18 cellular contexts compared by ENCODE assay signal in the genomic region with DNA sequence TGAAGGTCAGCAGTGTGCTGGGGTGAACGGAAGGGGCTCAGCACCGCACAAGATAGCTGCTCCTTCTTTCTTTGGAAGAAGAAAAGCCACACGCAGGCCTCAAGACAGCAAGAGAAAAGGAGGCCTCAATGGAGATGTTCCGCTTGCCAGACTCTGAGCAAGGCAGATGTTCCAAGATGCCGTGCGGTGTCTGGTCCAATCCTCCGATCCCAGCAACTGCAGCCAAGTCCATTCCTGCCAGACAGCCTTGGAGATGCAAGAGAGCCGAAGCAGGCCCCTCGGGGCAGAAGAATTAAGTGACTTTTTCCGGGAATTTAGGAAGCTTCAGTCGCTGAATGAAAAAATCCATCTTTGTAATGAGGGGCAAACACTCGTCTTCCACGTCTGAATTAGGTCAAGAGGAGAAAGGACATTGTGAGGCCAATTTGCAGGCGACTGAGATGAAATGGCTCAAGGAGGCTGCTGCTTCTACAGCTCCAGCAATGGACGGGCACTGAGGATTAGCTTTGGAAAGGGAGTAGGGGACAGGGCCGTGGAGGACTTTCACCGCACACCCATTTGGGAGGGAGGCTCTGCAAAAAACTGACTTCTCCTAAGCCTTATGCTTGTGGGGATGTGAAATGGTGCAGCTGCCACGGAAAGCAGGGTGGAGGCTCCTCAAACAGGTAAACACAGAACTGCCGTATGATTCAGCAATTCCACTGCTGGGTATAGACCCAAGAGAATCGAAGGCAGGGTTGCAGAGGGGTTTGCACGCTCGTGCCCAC. TPM values are rescaled to one million over a fixed set of nuclear protein-coding genes. Genes with fewer than 3 reads are reported as not detected.
DNase-seq lines count a peak whose midpoint lies in the region; ATAC-seq and TF ChIP-seq lines count a peak whose summit lies in the region.
"Had no signal": no experiment of that assay in that cellular context is flagged by ENCODE, and none has a peak within 500 bp of the region (broad histone marks: within the 10 kb centered on the region; RNA-seq: fewer than 3 reads in every experiment).

No MANE protein-coding gene starts in this region.

- H3K4me1 ChIP-seq in mucosa of descending colon (ENCODE audit: low read depth) (peaks cover 2% of the 10 kb centered on the region), skeletal muscle tissue (ENCODE audit: control insufficient read depth in 3 of 3, insufficient read depth in 3 of 3, low read length in 3 of 3) (peaks cover 4 to 15% (median 14%) of the 10 kb centered on the region in 3 donors), SJCRH30 (no peaks in the 10 kb centered on the region)
- H3K4me1 ChIP-seq: left lung had no signal

- H3K9me3 ChIP-seq in mucosa of descending colon, result no peaks in the 10 kb centered on the region
- H3K9me3 ChIP-seq in skeletal muscle tissue (ENCODE audit: control insufficient read depth in 3 of 3, low read length in 3 of 3), result no peaks in the 10 kb centered on the region
- H3K9me3 ChIP-seq in SJCRH30 (replicated peaks), result no peaks in the 10 kb centered on the region
- H3K9me3 ChIP-seq: adrenal gland, left lung, MG63 had no signal

- no peaks in the 10 kb centered on the region for H3K4me1 Mint-ChIP-seq in endothelial cell (ENCODE audit: unreplicated experiment)
- no peaks in the 10 kb centered on the region for H3K4me1 Mint-ChIP-seq in activated naive CD8-positive, alpha-beta T cell treated with anti-CD3 and anti-CD28 coated beads for 36 hours
- H3K4me1 Mint-ChIP-seq: naive B cell had no signal

- H3K36me3 ChIP-seq in mucosa of descending colon (ENCODE audit: low read depth) (no peaks in the 10 kb centered on the region), skeletal muscle tissue (ENCODE audit: control insufficient read depth in 3 of 3, insufficient read depth in 3 of 3, low read length in 3 of 3) (peaks cover 0 to 1% (median 0%) of the 10 kb centered on the region in 3 donors), SJCRH30 (no peaks in the 10 kb centered on the region)
- H3K36me3 ChIP-seq: adrenal gland, left lung, MG63 had no signal

- DNase-seq in G401 (ENCODE audit: low spot score) (peak; percentile 47), endothelial cell (ENCODE audit: low spot score) (no peak), mucosa of descending colon (peak in 2 of 3 donors; percentile 19 to 43), SJCRH30 (no peak)
- DNase-seq in activated naive CD8-positive, alpha-beta T cell treated with anti-CD3 and anti-CD28 coated beads for 36 hours, result no peak
- DNase-seq: foreskin melanocyte, GF-D8, MG63, naive B cell, NCI-H1694 treated with DMSO at 0.1 percent for 48 hours, SIG-M5 had no signal

- H3K4me3 Mint-ChIP-seq in endothelial cell (ENCODE audit: unreplicated experiment), result no peak overlapping the region
- no peak overlapping the region for H3K4me3 Mint-ChIP-seq in activated naive CD8-positive, alpha-beta T cell treated with anti-CD3 and anti-CD28 coated beads for 36 hours
- H3K4me3 Mint-ChIP-seq: central memory CD8-positive, alpha-beta T cell; naive B cell had no signal

- H3K9ac ChIP-seq in skeletal muscle tissue (ENCODE audit: low read depth in 1 of 3, low read length in 3 of 3), result no peak overlapping the region

- no peak overlapping the region for H3K4me3 ChIP-seq in mucosa of descending colon
- H3K4me3 ChIP-seq in skeletal muscle tissue (ENCODE audit: low read length in 3 of 3), result no peak overlapping the region
- no peak overlapping the region for H3K4me3 ChIP-seq in SJCRH30
- H3K4me3 ChIP-seq: adrenal gland, left lung, MG63 had no signal

- peak overlapping the region; percentile 4 for H3K27ac Mint-ChIP-seq in endothelial cell (ENCODE audit: unreplicated experiment)
- H3K27ac Mint-ChIP-seq in activated naive CD8-positive, alpha-beta T cell treated with anti-CD3 and anti-CD28 coated beads for 36 hours, result no peak overlapping the region

- H3K27me3 ChIP-seq in skeletal muscle tissue (ENCODE audit: control insufficient read depth in 3 of 3, insufficient read depth in 3 of 3, low read length in 3 of 3) (no peaks in the 10 kb centered on the region), SJCRH30 (no peaks in the 10 kb centered on the region)
- H3K27me3 ChIP-seq: adrenal gland, MG63 had no signal

- intact Hi-C loops in mucosa of descending colon (cut with DNase I, micrococcal nuclease), result no loop called here

- H3K27ac ChIP-seq in skeletal muscle tissue (ENCODE audit: low read depth, low read length) (peak overlapping the region; percentile 40), SJCRH30 (no peak overlapping the region)
- H3K27ac ChIP-seq: left lung had no signal

- no peaks in the 10 kb centered on the region for H3K9me3 Mint-ChIP-seq in endothelial cell (ENCODE audit: unreplicated experiment)
- no peaks in the 10 kb centered on the region for H3K9me3 Mint-ChIP-seq in activated naive CD8-positive, alpha-beta T cell treated with anti-CD3 and anti-CD28 coated beads for 36 hours
- H3K9me3 Mint-ChIP-seq: central memory CD8-positive, alpha-beta T cell; naive B cell had no signal

- peaks cover 18% of the 10 kb centered on the region for H3K27me3 Mint-ChIP-seq in endothelial cell (ENCODE audit: unreplicated experiment)
- no peaks in the 10 kb centered on the region for H3K27me3 Mint-ChIP-seq in activated naive CD8-positive, alpha-beta T cell treated with anti-CD3 and anti-CD28 coated beads for 36 hours
- H3K27me3 Mint-ChIP-seq: central memory CD8-positive, alpha-beta T cell had no signal

- H3K36me3 Mint-ChIP-seq in endothelial cell (ENCODE audit: low read depth, unreplicated experiment), result no peaks in the 10 kb centered on the region
- H3K36me3 Mint-ChIP-seq in activated naive CD8-positive, alpha-beta T cell treated with anti-CD3 and anti-CD28 coated beads for 36 hours, result no peaks in the 10 kb centered on the region
- H3K36me3 Mint-ChIP-seq: naive B cell had no signal

- no peak for TF ChIP-seq CTCF in endothelial cell (IDR thresholded peaks at IDR 0.05; ENCODE audit: unreplicated experiment)
- no peak for TF ChIP-seq CTCF in mucosa of descending colon (IDR thresholded peaks at IDR 0.05)

- no peak for ATAC-seq in mucosa of descending colon
- ATAC-seq in HG02938 (IDR thresholded peaks at IDR 0.05; ENCODE audit: unreplicated experiment), result no peak
- no peak for ATAC-seq in GM18519 (IDR thresholded peaks at IDR 0.05; ENCODE audit: low FRiP score, unreplicated experiment)
- ATAC-seq: activated CD4-positive, CD25-positive, alpha-beta regulatory T cell treated with anti-CD3 and anti-CD28 coated beads, Interleukin-2, amount 50 U/mL, for 24 hours; left lung had no signal

- in situ Hi-C loops in G401 (cut with HindIII; ENCODE audit: low sequenced_read_pairs), result no loop called here

RNA-seq across cellular contexts. Expression of a gene that starts 44.7 kb away (rescaled TPM):
- 6.9 and 17.8 TPM in 2 replicates for total RNA-seq in G401 (2014; rRNA removed; shearing (Covaris generic))
- total RNA-seq in endothelial cell (ENCODE audit: unreplicated experiment) (3.4 TPM), mucosa of descending colon (10 to 100 TPM; 24.0 to 44.1 (median 36.7) TPM), skeletal muscle tissue (1.6 TPM)
- total RNA-seq in activated naive CD8-positive, alpha-beta T cell treated with anti-CD3 and anti-CD28 coated beads for 36 hours, result 1 to 10 TPM in 1 of 2 experiments, under 1 TPM in 1; 0.64 to 1.2 TPM
- total RNA-seq in SJCRH30 (2014; rRNA removed; shearing (Covaris generic)), result 2.6 and 3.0 TPM in 2 replicates

Comparison
In these comparisons a context has a peak if more than half of its experiments do, and no peak if none do; other contexts are left out.
1. DNase-seq: peak in G401 (single experiment) and mucosa of descending colon (2 of 3); none in endothelial cell (single experiment), activated naive CD8-positive, alpha-beta T cell treated with anti-CD3 and anti-CD28 coated beads for 36 hours (single experiment) and SJCRH30 (0 of 2).